In the genomic region with DNA sequence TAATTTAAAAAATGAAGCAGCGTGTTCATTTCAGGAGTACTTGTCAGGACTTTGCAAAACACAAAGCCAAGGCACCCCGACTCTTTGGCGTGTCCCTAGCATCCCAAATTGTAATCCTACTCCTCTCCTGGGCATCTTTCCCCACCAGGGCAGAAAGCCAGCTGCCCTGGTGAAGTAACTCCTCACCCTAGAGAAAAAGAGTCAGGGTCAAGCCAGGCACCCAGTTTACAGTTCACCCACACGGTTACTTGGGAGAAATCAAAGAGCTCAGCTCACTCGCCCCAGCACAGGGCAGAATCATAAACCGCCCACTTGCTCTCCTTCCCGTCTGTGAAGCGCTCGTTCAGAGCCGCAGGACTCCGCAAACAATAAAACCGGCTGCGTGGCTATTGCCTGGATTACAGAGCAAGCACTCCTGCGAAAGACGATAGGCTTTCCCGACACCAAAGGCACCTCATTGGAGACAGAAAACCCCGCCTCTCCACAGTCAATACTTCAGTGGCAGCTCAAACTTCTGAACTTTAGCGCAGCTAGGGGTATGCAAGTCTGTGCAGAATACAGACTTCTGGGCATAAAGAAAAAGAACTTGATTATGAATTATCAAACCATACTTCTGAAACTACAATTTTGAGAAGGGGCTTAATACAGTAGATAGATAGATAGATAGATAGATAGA, we compare ENCODE assay signal across 1 cellular context.
TF ChIP-seq lines count a peak whose summit lies in the region.

No MANE protein-coding gene starts in this region.

TF ChIP-seq in HepG2, 621 proteins besides CTCF, POLR2A, EP300 and RAD21 (continued from another document and continues in another):
- TF ChIP-seq, protein P1, sequence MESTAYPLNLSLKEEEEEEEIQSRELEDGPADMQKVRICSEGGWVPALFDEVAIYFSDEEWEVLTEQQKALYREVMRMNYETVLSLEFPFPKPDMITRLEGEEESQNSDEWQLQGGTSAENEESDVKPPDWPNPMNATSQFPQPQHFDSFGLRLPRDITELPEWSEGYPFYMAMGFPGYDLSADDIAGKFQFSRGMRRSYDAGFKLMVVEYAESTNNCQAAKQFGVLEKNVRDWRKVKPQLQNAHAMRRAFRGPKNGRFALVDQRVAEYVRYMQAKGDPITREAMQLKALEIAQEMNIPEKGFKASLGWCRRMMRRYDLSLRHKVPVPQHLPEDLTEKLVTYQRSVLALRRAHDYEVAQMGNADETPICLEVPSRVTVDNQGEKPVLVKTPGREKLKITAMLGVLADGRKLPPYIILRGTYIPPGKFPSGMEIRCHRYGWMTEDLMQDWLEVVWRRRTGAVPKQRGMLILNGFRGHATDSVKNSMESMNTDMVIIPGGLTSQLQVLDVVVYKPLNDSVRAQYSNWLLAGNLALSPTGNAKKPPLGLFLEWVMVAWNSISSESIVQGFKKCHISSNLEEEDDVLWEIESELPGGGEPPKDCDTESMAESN (CRISPR knock-in tag; conservative IDR thresholded peaks at IDR 0.05), result 0 out of 2 replicates have a peak, but pooled peaks have one; percentile 41
- TF ChIP-seq, protein P2, sequence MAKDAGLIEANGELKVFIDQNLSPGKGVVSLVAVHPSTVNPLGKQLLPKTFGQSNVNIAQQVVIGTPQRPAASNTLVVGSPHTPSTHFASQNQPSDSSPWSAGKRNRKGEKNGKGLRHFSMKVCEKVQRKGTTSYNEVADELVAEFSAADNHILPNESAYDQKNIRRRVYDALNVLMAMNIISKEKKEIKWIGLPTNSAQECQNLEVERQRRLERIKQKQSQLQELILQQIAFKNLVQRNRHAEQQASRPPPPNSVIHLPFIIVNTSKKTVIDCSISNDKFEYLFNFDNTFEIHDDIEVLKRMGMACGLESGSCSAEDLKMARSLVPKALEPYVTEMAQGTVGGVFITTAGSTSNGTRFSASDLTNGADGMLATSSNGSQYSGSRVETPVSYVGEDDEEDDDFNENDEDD (CRISPR knock-in tag; IDR thresholded peaks at IDR 0.05; ENCODE audit: borderline replicate concordance), result peak; percentile 67; the same call in 1 of the 2 replicates
- TF ChIP-seq SRSF9 (IDR thresholded peaks at IDR 0.05; ENCODE audit: borderline replicate concordance, insufficient read depth, low read depth, low read length, poor library complexity, severe bottlenecking), result no peak
- TF ChIP-seq ZNF33A (CRISPR knock-in tag; IDR thresholded peaks at IDR 0.05; ENCODE audit: borderline replicate concordance), result peak; percentile 55; the same call in 1 of the 2 replicates
- TF ChIP-seq CENPX (CRISPR knock-in tag; IDR thresholded peaks at IDR 0.05), result no peak
- no peak for TF ChIP-seq RBAK (CRISPR knock-in tag; IDR thresholded peaks at IDR 0.05)
- peak; percentile 75 for TF ChIP-seq ZNF687 (CRISPR knock-in tag; IDR thresholded peaks at IDR 0.05)
- TF ChIP-seq ZNF138 (CRISPR knock-in tag; IDR thresholded peaks at IDR 0.05; ENCODE audit: low read depth), result no peak
- TF ChIP-seq RFX1 (IDR thresholded peaks at IDR 0.05), result no peak
- TF ChIP-seq ZNF326 (CRISPR knock-in tag; IDR thresholded peaks at IDR 0.05; ENCODE audit: borderline replicate concordance), result no peak
- TF ChIP-seq ZNF577 (CRISPR knock-in tag; IDR thresholded peaks at IDR 0.05; ENCODE audit: borderline replicate concordance, low read depth), result no peak
- TF ChIP-seq, protein P3, sequence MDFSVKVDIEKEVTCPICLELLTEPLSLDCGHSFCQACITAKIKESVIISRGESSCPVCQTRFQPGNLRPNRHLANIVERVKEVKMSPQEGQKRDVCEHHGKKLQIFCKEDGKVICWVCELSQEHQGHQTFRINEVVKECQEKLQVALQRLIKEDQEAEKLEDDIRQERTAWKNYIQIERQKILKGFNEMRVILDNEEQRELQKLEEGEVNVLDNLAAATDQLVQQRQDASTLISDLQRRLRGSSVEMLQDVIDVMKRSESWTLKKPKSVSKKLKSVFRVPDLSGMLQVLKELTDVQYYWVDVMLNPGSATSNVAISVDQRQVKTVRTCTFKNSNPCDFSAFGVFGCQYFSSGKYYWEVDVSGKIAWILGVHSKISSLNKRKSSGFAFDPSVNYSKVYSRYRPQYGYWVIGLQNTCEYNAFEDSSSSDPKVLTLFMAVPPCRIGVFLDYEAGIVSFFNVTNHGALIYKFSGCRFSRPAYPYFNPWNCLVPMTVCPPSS (IDR thresholded peaks at IDR 0.05), result no peak
- peak; percentile 77; the same call in 1 of the 2 replicates for TF ChIP-seq ZNF609 (CRISPR knock-in tag; IDR thresholded peaks at IDR 0.05; ENCODE audit: borderline replicate concordance)
- peak; percentile 31; the same call in 1 of the 2 replicates for TF ChIP-seq ZHX2 (IDR thresholded peaks at IDR 0.05; ENCODE audit: low read depth)
- TF ChIP-seq ZHX2 (CRISPR knock-in tag; IDR thresholded peaks at IDR 0.05; ENCODE audit: borderline replicate concordance), result 0 out of 2 replicates have a peak, but pooled peaks have one; percentile 53
- TF ChIP-seq BCLAF1 (IDR thresholded peaks at IDR 0.05), result no peak
- TF ChIP-seq RBFOX2 (IDR thresholded peaks at IDR 0.05; ENCODE audit: low read depth, low read length), result peak; percentile 55; the same call in 1 of the 2 replicates
- no peak; the same call in 1 of the 2 replicates for TF ChIP-seq ZSCAN21 (CRISPR knock-in tag; IDR thresholded peaks at IDR 0.05; ENCODE audit: borderline replicate concordance)
- peak; percentile 77; the same call in 1 of the 3 replicates for TF ChIP-seq MXI1 (IDR thresholded peaks at IDR 0.05; ENCODE audit: borderline replicate concordance, low read depth, low read length)
- TF ChIP-seq ZNF12 (CRISPR knock-in tag; IDR thresholded peaks at IDR 0.05), result no peak; the same call in 1 of the 2 replicates
- TF ChIP-seq TBX3 (IDR thresholded peaks at IDR 0.05; ENCODE audit: borderline replicate concordance), result no peak
- peak; percentile 93 for TF ChIP-seq IKZF5 (CRISPR knock-in tag; IDR thresholded peaks at IDR 0.05)
- TF ChIP-seq GABPB1 (CRISPR knock-in tag; IDR thresholded peaks at IDR 0.05), result no peak; the same call in 1 of the 2 replicates
